8 cellular contexts compared by ENCODE assay signal in the genomic region with DNA sequence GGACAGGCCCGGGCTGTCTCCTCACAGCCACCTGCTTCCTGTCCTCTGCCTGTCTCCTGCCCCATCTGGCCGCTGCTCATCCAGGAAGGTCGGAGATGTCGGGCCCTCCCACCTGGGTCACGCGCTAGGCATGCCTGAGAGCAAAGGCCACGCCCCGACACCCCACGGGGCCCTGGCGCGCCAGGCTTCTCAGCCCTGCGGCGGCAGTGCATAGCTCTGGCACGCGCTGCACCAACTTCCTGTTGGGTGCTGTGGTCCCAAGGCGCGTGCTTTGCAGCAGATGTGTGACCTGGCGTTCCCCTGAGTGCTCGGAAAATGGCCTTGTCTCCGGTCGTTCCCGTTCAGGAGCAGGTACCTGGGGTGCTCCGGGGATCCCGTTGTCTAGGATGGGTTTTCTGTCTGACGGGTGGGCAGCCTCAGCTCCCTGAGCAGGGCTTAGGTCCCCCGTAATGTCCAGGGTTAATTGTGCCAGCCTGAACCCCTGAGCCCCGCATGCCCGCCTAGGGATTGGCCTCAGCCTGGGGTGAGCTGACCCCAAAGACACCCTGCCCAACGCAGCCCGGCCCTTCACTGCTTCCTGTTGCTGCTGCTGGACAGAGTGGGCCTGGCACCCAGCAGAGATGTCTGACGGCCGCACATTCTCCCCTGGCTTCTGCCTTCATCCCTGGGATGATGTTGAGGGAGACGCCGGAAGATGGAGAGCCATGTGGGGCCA. TPM values are rescaled to one million over a fixed set of nuclear protein-coding genes. Genes with fewer than 3 reads are reported as not detected.
DNase-seq lines count a peak whose midpoint lies in the region; ATAC-seq and TF ChIP-seq lines count a peak whose summit lies in the region.

No MANE protein-coding gene starts in this region.

- H3K27me3 Mint-ChIP-seq in naive thymus-derived CD4-positive, alpha-beta T cell: no peaks in the 10 kb centered on the region

- peak; percentile 73 for ATAC-seq in HG02973 (IDR thresholded peaks at IDR 0.05; ENCODE audit: unreplicated experiment)
- peak; percentile 92 for ATAC-seq in naive thymus-derived CD4-positive, alpha-beta T cell

- peaks cover 42 to 49% of the 10 kb centered on the region in 2 donors for H3K4me1 ChIP-seq in naive thymus-derived CD4-positive, alpha-beta T cell (ENCODE audit: control insufficient read depth in 2 of 2, insufficient read depth in 2 of 2, low read length in 2 of 2)
- peaks cover 0 to 26% (median 2%) of the 10 kb centered on the region in 4 donors for H3K4me1 ChIP-seq in stomach

- peak; percentile 8 for DNase-seq in NCI-H748 (lab: John Stamatoyannopoulos, UW; ENCODE audit: unreplicated experiment)
- no peak for DNase-seq in NCI-H748 treated with DMSO at 0.1 percent for 48 hours (lab: John Stamatoyannopoulos, UW)
- peak; percentile 95 for DNase-seq in NCI-H2171 (lab: John Stamatoyannopoulos, UW)
- peak; percentile 97 for DNase-seq in activated CD4-positive, alpha-beta T cell treated with anti-CD3 and anti-CD28 coated beads for 48 hours
- peak; percentile 81 for DNase-seq in effector CD8-positive, alpha-beta T cell (lab: John Stamatoyannopoulos, UW)
- peak; percentile 82 to 92 (median 89) for DNase-seq in naive thymus-derived CD4-positive, alpha-beta T cell
- DNase-seq in stomach: peak; percentile 79

- H3K9me3 Mint-ChIP-seq in naive thymus-derived CD4-positive, alpha-beta T cell: peaks cover 0 to 7% (median 0%) of the 10 kb centered on the region in 11 donors

- TF ChIP-seq CTCF in stomach (IDR thresholded peaks at IDR 0.05): no peak

- peaks cover 0 to 51% (median 8%) of the 10 kb centered on the region in 5 donors for H3K36me3 Mint-ChIP-seq in naive thymus-derived CD4-positive, alpha-beta T cell

- peak overlapping the region; percentile 84 for H3K27ac ChIP-seq in naive thymus-derived CD4-positive, alpha-beta T cell (ENCODE audit: low read depth, low read length)
- H3K27ac ChIP-seq in stomach: peak overlapping the region in 4 of 5 donors; percentile 3 to 81 (median 59)

- H3K4me3 Mint-ChIP-seq in naive thymus-derived CD4-positive, alpha-beta T cell: peak overlapping the region; percentile 88 to 99 (median 95)

- no peaks in the 10 kb centered on the region for H3K27me3 ChIP-seq in naive thymus-derived CD4-positive, alpha-beta T cell (ENCODE audit: control insufficient read depth in 2 of 2, insufficient read depth in 2 of 2, low read length in 2 of 2)
- H3K27me3 ChIP-seq in stomach: peaks cover 0 to 44% (median 0%) of the 10 kb centered on the region in 3 donors

- CTCF ChIA-PET in naive thymus-derived CD4-positive, alpha-beta T cell (lab: Charles Lee): interaction anchor here (0.5 to 0.9 kb wide), 2 partner anchors 21 to 111 kb away, joined by 3 to 5 read pairs; no protein-coding TSS in a partner anchor

- peaks cover 0 to 6% (median 0%) of the 10 kb centered on the region in 3 experiments for H3K36me3 ChIP-seq in naive thymus-derived CD4-positive, alpha-beta T cell (ENCODE audit: control insufficient read depth in 2 of 3, insufficient read depth in 3 of 3, low read length in 3 of 3)
- peaks cover 0 to 5% (median 0%) of the 10 kb centered on the region in 4 donors for H3K36me3 ChIP-seq in stomach

- no peak for TF ChIP-seq EP300 in stomach (IDR thresholded peaks at IDR 0.05)

- POLR2A ChIA-PET in naive thymus-derived CD4-positive, alpha-beta T cell (lab: Charles Lee): interaction anchor here (0.7 to 6.0 kb wide), 4 partner anchors 8 to 304 kb away, joined by 3 to 67 read pairs (median 4); a partner anchor contains a TSS

- intact Hi-C loops in naive thymus-derived CD4-positive, alpha-beta T cell (cut with micrococcal nuclease): loop anchor here (1.0 to 10.0 kb wide), 7 partner anchors 26 to 759 kb away; a partner anchor contains a TSS
- intact Hi-C loops in stomach (cut with DNase I; ENCODE audit: low total_unique reads): no loop called here

- peaks cover 45 to 56% (median 51%) of the 10 kb centered on the region in 7 donors for H3K4me1 Mint-ChIP-seq in naive thymus-derived CD4-positive, alpha-beta T cell

- H3K9me3 ChIP-seq in naive thymus-derived CD4-positive, alpha-beta T cell (ENCODE audit: control insufficient read depth in 2 of 3, low read length in 3 of 3): no peaks in the 10 kb centered on the region
- H3K9me3 ChIP-seq in stomach: no peaks in the 10 kb centered on the region

- H3K4me3 ChIP-seq in naive thymus-derived CD4-positive, alpha-beta T cell (ENCODE audit: low read length): peak overlapping the region; percentile 89
- H3K4me3 ChIP-seq in stomach: peak overlapping the region; percentile 16 to 45 (median 36)

- H3K27ac Mint-ChIP-seq in naive thymus-derived CD4-positive, alpha-beta T cell: peak overlapping the region; percentile 87 to 98 (median 96)

- WGBS in stomach, 5 donors: 23 to 42% (median 25%) methylated on average over 8 to 34 of the region's 34 CpGs

- TF ChIP-seq POLR2A in stomach (IDR thresholded peaks at IDR 0.05): no peak

RNA-seq across cellular contexts. Expression of a gene that starts 19.4 kb away (rescaled TPM):
- 100 to 1,000 TPM; 176 to 310 (median 188) TPM for total RNA-seq in naive thymus-derived CD4-positive, alpha-beta T cell
- polyA plus RNA-seq in naive thymus-derived CD4-positive, alpha-beta T cell: 10 to 100 TPM; 16.8 to 33.6 TPM
- 10 to 100 TPM in 1 of 5 donors, 1 to 10 TPM in 3, under 1 TPM in 1; 0.29 to 39.1 (median 4.2) TPM for total RNA-seq in stomach
- 1 to 10 TPM; 2.3 to 5.5 (median 2.4) TPM for polyA plus RNA-seq in stomach

RNA-seq across cellular contexts. Expression of a gene that starts 34.0 kb away (rescaled TPM):
- total RNA-seq in naive thymus-derived CD4-positive, alpha-beta T cell: 10 to 100 TPM in 3 of 5 experiments, 1 to 10 TPM in 2; 9.0 to 20.6 (median 11.1) TPM
- polyA plus RNA-seq in naive thymus-derived CD4-positive, alpha-beta T cell: 1 to 10 TPM in 1 of 2 donors, under 1 TPM in 1; 0.40 to 2.7 TPM
- 10 to 100 TPM in 3 of 5 donors, 1 to 10 TPM in 2; 5.3 to 29.7 (median 14.6) TPM for total RNA-seq in stomach
- polyA plus RNA-seq in stomach: 1 to 10 TPM; 1.9 to 2.4 (median 2.0) TPM

Comparison
In these comparisons a context has a peak if more than half of its experiments do, and no peak if none do; other contexts are left out.
1. RNA of a gene that starts 19.4 kb away (total RNA-seq): 176 to 310 TPM in naive thymus-derived CD4-positive, alpha-beta T cell; 0.29 to 39.1 TPM in stomach; every median in the first group is over 4 times any median in the second.